In genomic region chr1:165834881-165835280, GRCh38 we compare ENCODE assay signal across 21 cellular contexts. TPM values are rescaled to one million over a fixed set of nuclear protein-coding genes. Genes with fewer than 3 reads are reported as not detected.
DNase-seq lines count a peak whose midpoint lies in the region; ATAC-seq, FAIRE-seq and TF ChIP-seq lines count a peak whose summit lies in the region.
"Had no signal": no experiment of that assay in that cellular context is flagged by ENCODE, and none has a peak within 500 bp of the region (broad histone marks: within the 10 kb centered on the region; RNA-seq: fewer than 3 reads in every experiment).

No MANE protein-coding gene starts in this region.

- no peak for TF ChIP-seq RAD21 in A549 (conservative IDR thresholded peaks at IDR 0.05 in 1 of 2, IDR thresholded peaks at IDR 0.05 in 1 of 2)

- H3K9me3 Mint-ChIP-seq in WTC11 (0 out of 2 replicates have a peak, but pooled peaks cover 3% of the 10 kb centered on the region), HFFc6 (no peaks in the 10 kb centered on the region)
- no peaks in the 10 kb centered on the region for H3K9me3 Mint-ChIP-seq in stimulated activated memory B cell treated with anti-CD40 and anti-IgM and Interleukin-4, amounts not matched to agents 10 μg/mL and 1 μg/mL and 100 μg/mL, for 72 hours
- H3K9me3 Mint-ChIP-seq: CD4-positive, CD25-positive, alpha-beta regulatory T cell; CD8-positive, alpha-beta memory T cell had no signal

- H3K27me3 Mint-ChIP-seq in WTC11 (ENCODE audit: low read depth) (no peaks in the 10 kb centered on the region), HFFc6 (ENCODE audit: insufficient read depth) (no peaks in the 10 kb centered on the region; the same call in 1 of the 2 replicates)
- no peaks in the 10 kb centered on the region for H3K27me3 Mint-ChIP-seq in stimulated activated memory B cell treated with anti-CD40 and anti-IgM and Interleukin-4, amounts not matched to agents 10 μg/mL and 1 μg/mL and 100 μg/mL, for 72 hours
- H3K27me3 Mint-ChIP-seq: CD4-positive, CD25-positive, alpha-beta regulatory T cell; CD8-positive, alpha-beta memory T cell had no signal

- H3K4me3 ChIP-seq in A549: no peak overlapping the region
- H3K4me3 ChIP-seq in KMS-11 (IDR thresholded peaks at IDR 0.05; ENCODE audit: insufficient read depth, low read depth, low read length): no peak overlapping the region

- TF ChIP-seq CTCF in A549 (IDR thresholded peaks at IDR 0.05): no peak
- TF ChIP-seq CTCF in KMS-11 (conservative IDR thresholded peaks at IDR 0.05; ENCODE audit: low read depth, low read length): no peak
- TF ChIP-seq CTCF in WTC11 (IDR thresholded peaks at IDR 0.05): no peak
- TF ChIP-seq CTCF in HFFc6 (IDR thresholded peaks at IDR 0.05): no peak

- peaks cover 6% of the 10 kb centered on the region for H3K36me3 Mint-ChIP-seq in WTC11
- H3K36me3 Mint-ChIP-seq in HFFc6 (ENCODE audit: low read depth): peaks cover 14% of the 10 kb centered on the region
- peaks cover 12% of the 10 kb centered on the region for H3K36me3 Mint-ChIP-seq in stimulated activated memory B cell treated with anti-CD40 and anti-IgM and Interleukin-4, amounts not matched to agents 10 μg/mL and 1 μg/mL and 100 μg/mL, for 72 hours
- H3K36me3 Mint-ChIP-seq: CD4-positive, CD25-positive, alpha-beta regulatory T cell had no signal

- H3K27me3 ChIP-seq in KMS-11 (ENCODE audit: insufficient read depth, low read depth): no peaks in the 10 kb centered on the region
- H3K27me3 ChIP-seq: BE2C had no signal

- H3K36me3 ChIP-seq in KMS-11 (ENCODE audit: insufficient read depth): no peaks in the 10 kb centered on the region

- DNase-seq in A549 (ENCODE audit: low read depth in 1 of 2, low spot score in 1 of 2) (no peak), WTC11 (ENCODE audit: low spot score) (no peak), left lobe of liver (ENCODE audit: low spot score) (no peak), NCI-H2081 (lab: John Stamatoyannopoulos, UW) (no peak), OCI-M1 (lab: John Stamatoyannopoulos, UW) (no peak), HFFc6 (no peak)
- DNase-seq: 8988T; BE2C; C1 segment of cervical spinal cord; CD4-positive, CD25-positive, alpha-beta regulatory T cell; CD8-positive, alpha-beta memory T cell; COR-L47; DMS 273 treated with DMSO at 0.1 percent for 48 hours; DMS53; GOT3; H7 had no signal

- H3K4me3 Mint-ChIP-seq in WTC11 (no peak overlapping the region), HFFc6 (no peak overlapping the region)
- H3K4me3 Mint-ChIP-seq in stimulated activated memory B cell treated with anti-CD40 and anti-IgM and Interleukin-4, amounts not matched to agents 10 μg/mL and 1 μg/mL and 100 μg/mL, for 72 hours: no peak overlapping the region
- H3K4me3 Mint-ChIP-seq: CD4-positive, CD25-positive, alpha-beta regulatory T cell; CD8-positive, alpha-beta memory T cell had no signal

- peaks cover 69% of the 10 kb centered on the region for H3K4me1 Mint-ChIP-seq in WTC11
- H3K4me1 Mint-ChIP-seq in HFFc6 (ENCODE audit: low read depth): peaks cover 53% of the 10 kb centered on the region
- peaks cover 41% of the 10 kb centered on the region for H3K4me1 Mint-ChIP-seq in stimulated activated memory B cell treated with anti-CD40 and anti-IgM and Interleukin-4, amounts not matched to agents 10 μg/mL and 1 μg/mL and 100 μg/mL, for 72 hours

- no peak overlapping the region for H2AFZ ChIP-seq in KMS-11 (ENCODE audit: low read depth)

- peaks cover 90% of the 10 kb centered on the region for H4K20me1 ChIP-seq in KMS-11 (ENCODE audit: insufficient read depth)

- H3K4me2 ChIP-seq in A549: peak overlapping the region; percentile 5; the same call in 1 of the 3 replicates
- 0 out of 2 replicates have a peak overlapping the region, but pooled peaks have one; percentile 1 for H3K4me2 ChIP-seq in KMS-11

- TF ChIP-seq EP300 in A549 (IDR thresholded peaks at IDR 0.05): no peak

- H3K27ac Mint-ChIP-seq in WTC11 (peak overlapping the region; percentile 81; the same call in 1 of the 2 replicates), HFFc6 (no peak overlapping the region)
- H3K27ac Mint-ChIP-seq in stimulated activated memory B cell treated with anti-CD40 and anti-IgM and Interleukin-4, amounts not matched to agents 10 μg/mL and 1 μg/mL and 100 μg/mL, for 72 hours: no peak overlapping the region
- H3K27ac Mint-ChIP-seq: CD8-positive, alpha-beta memory T cell had no signal

- H3K9ac ChIP-seq in KMS-11: no peak overlapping the region

- FAIRE-seq in A549 (lab: Jason Lieb, UNC): no peak
- FAIRE-seq: GM12891, GM19239 had no signal

- H3K27ac ChIP-seq in A549 (no peak overlapping the region), KMS-11 (no peak overlapping the region)

- H3K4me1 ChIP-seq in A549: peaks cover 72% of the 10 kb centered on the region
- H3K4me1 ChIP-seq in KMS-11 (ENCODE audit: low read depth, poor library complexity, severe bottlenecking): peaks cover 77% of the 10 kb centered on the region

- POLR2A ChIA-PET in A549 (lab: Yijun Ruan, JAX) (no interaction called here), WTC11 (lab: Charles Lee) (no interaction called here)

- no peak for ATAC-seq in A549
- no peak for ATAC-seq in WTC11
- peak; percentile 69 for ATAC-seq in left lobe of liver
- no peak for ATAC-seq in stimulated activated memory B cell treated with anti-CD40 and anti-IgM and Interleukin-4, amounts not matched to agents 10 μg/mL and 1 μg/mL and 100 μg/mL, for 72 hours
- ATAC-seq: HCT116 had no signal

- peaks cover 99% of the 10 kb centered on the region for H3K79me2 ChIP-seq in KMS-11 (ENCODE audit: insufficient read depth, low read depth)

- no peaks in the 10 kb centered on the region for H3K9me3 ChIP-seq in A549
- H3K9me3 ChIP-seq: BE2C had no signal

- 96% methylated on average over 3 of the region's 3 CpGs for WGBS in A549 (ENCODE audit: missing lambda C conversion rate)

- CTCF ChIA-PET in A549 (lab: Yijun Ruan, JAX) (interaction anchor here (1.5 kb wide), 1 partner anchor 66 kb away, joined by 3 read pairs; no protein-coding TSS in a partner anchor), WTC11 (lab: Charles Lee) (interaction anchor here (0.5 kb wide), 1 partner anchor 22 kb away, joined by 5 read pairs; no protein-coding TSS in a partner anchor)

- TF ChIP-seq POLR2A in A549 (IDR thresholded peaks at IDR 0.05; ENCODE audit: low read length): no peak

TF ChIP-seq in A549, 52 proteins besides CTCF, POLR2A, EP300 and RAD21 (continues in another document):
- no peak for TF ChIP-seq RARB (CRISPR knock-in tag; IDR thresholded peaks at IDR 0.05)
- TF ChIP-seq RNF2 (IDR thresholded peaks at IDR 0.05; ENCODE audit: borderline replicate concordance, low read depth): no peak
- TF ChIP-seq ZSCAN20 (CRISPR knock-in tag; IDR thresholded peaks at IDR 0.05): no peak
- TF ChIP-seq FOXS1 (CRISPR knock-in tag; IDR thresholded peaks at IDR 0.05): no peak
- no peak for TF ChIP-seq MYC (IDR thresholded peaks at IDR 0.05; ENCODE audit: borderline replicate concordance, low read length)
- TF ChIP-seq, protein P1, sequence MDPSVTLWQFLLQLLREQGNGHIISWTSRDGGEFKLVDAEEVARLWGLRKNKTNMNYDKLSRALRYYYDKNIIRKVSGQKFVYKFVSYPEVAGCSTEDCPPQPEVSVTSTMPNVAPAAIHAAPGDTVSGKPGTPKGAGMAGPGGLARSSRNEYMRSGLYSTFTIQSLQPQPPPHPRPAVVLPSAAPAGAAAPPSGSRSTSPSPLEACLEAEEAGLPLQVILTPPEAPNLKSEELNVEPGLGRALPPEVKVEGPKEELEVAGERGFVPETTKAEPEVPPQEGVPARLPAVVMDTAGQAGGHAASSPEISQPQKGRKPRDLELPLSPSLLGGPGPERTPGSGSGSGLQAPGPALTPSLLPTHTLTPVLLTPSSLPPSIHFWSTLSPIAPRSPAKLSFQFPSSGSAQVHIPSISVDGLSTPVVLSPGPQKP (IDR thresholded peaks at IDR 0.05; ENCODE audit: low read depth, low read length): no peak
- no peak for TF ChIP-seq HEYL (CRISPR knock-in tag; IDR thresholded peaks at IDR 0.05)

TF ChIP-seq in WTC11, 78 proteins besides CTCF, POLR2A, EP300 and RAD21 (continues in another document):
- TF ChIP-seq GRHL2 (CRISPR knock-in tag; IDR thresholded peaks at IDR 0.05; ENCODE audit: insufficient replicate concordance, severe bottlenecking): no peak
- TF ChIP-seq MXD4 (CRISPR knock-in tag; IDR thresholded peaks at IDR 0.05; ENCODE audit: borderline replicate concordance): no peak
- no peak for TF ChIP-seq AFF4 (CRISPR knock-in tag; IDR thresholded peaks at IDR 0.05; ENCODE audit: borderline replicate concordance)

RNA-seq across cellular contexts. Expression of gene UCK2, which starts 7.5 kb away (rescaled TPM):
- polyA plus RNA-seq in A549 (2011; rRNA removed): 98.9 and 123 TPM in 2 replicates
- polyA plus RNA-seq in A549 (2012; cell fraction: cytosol; rRNA removed): 165 and 172 TPM in 2 replicates
- 112 and 121 TPM in 2 replicates for polyA plus RNA-seq in A549 (2012; cell fraction: nucleus; rRNA removed)
- 72.4 to 76.5 TPM (median 74.8 TPM) in 3 replicates for polyA plus RNA-seq in A549 (2017; fragmentation: RNase III; extraction: RNeasy Plus Mini Kit Qiagen cat#74134 plus additional on column Dnase treatment)
- polyA minus RNA-seq in A549 (2011; rRNA and poly(A)+ RNA removed): 172 and 179 TPM in 2 replicates
- 74.3 to 85.7 TPM (median 79.2 TPM) in 3 replicates for total RNA-seq in WTC11 (2021)
- 8.1 TPM for total RNA-seq in left lobe of liver
- total RNA-seq in HFFc6 (2021; fragmentation: NEBNext Ultra II Directional; extraction: Animal tissue kit (Norgen Biotek cat#: 25700)): 10 to 100 TPM; 42.5 to 60.0 (median 52.1) TPM
